Comparison of ENCODE assay signal across 1 cellular context in the genomic region with DNA sequence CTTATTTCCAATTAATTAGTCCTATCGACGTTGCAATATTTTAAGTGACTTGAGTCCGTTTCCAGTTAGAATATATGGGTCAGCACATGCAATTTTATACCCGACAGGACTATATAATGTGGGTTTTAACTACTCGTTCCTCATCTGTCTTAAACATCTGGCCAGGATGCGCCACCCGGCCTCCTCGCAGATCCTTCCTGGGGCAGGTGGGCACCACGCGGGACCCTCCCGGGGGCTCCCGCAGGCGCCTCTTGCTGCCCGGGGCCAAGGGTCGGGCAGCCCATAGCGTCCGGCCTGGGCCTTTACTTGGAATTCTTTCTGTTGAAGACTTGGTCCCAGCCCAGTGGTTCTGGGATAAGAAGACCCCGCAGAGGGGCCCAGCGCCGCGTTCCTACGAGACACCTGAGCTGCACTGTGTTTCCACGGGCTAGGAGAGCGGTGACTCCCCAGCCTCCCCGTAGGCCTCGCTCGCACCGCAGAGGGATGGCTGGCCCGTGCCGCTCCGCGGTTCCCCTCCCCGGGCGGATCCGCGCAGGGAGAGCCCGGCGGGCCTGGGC.
TF ChIP-seq lines count a peak whose summit lies in the region.

No MANE protein-coding gene starts in this region.

TF ChIP-seq in SK-N-SH treated with all-trans-retinoic acid at 6 μM for 48 hours, 23 proteins besides CTCF, POLR2A, EP300 and RAD21 (continued from another document):
- no peak for TF ChIP-seq CREB5 (CRISPR knock-in tag; IDR thresholded peaks at IDR 0.05; ENCODE audit: low read depth)
- no peak for TF ChIP-seq SNAI2 (CRISPR knock-in tag; IDR thresholded peaks at IDR 0.05)
- no peak for TF ChIP-seq ISL1 (CRISPR knock-in tag; IDR thresholded peaks at IDR 0.05)
- TF ChIP-seq ZNF70 (CRISPR knock-in tag; IDR thresholded peaks at IDR 0.05), result no peak
- no peak for TF ChIP-seq TOX (CRISPR knock-in tag; IDR thresholded peaks at IDR 0.05; ENCODE audit: borderline replicate concordance)
- no peak for TF ChIP-seq ESRRG (CRISPR knock-in tag; IDR thresholded peaks at IDR 0.05)
- TF ChIP-seq ARNTL (CRISPR knock-in tag; IDR thresholded peaks at IDR 0.05; ENCODE audit: borderline replicate concordance, low read depth), result no peak
- no peak for TF ChIP-seq ZFP3 (CRISPR knock-in tag; IDR thresholded peaks at IDR 0.05)
- TF ChIP-seq ZNF565 (CRISPR knock-in tag; conservative IDR thresholded peaks at IDR 0.05; ENCODE audit: low read depth), result no peak
- TF ChIP-seq CSDC2 (CRISPR knock-in tag; IDR thresholded peaks at IDR 0.05), result no peak
